ENCODE assay signal across 26 cellular contexts in genomic region chr15:67947254-67948039, GRCh38.
A peak's percentile ranks its signal among the peaks of the same experiment; 100 is the strongest.
DNase-seq lines count a peak whose midpoint lies in the region; ATAC-seq, FAIRE-seq and TF ChIP-seq lines count a peak whose summit lies in the region.
"Had no signal": no experiment of that assay in that cellular context is flagged by ENCODE, and none has a peak within 500 bp of the region (broad histone marks: within the 10 kb centered on the region; RNA-seq: fewer than 3 reads in every experiment).

No MANE protein-coding gene starts in this region.

- H2AFZ ChIP-seq in IMR-90 (replicated peaks; ENCODE audit: low read length, poor library complexity) = no peak overlapping the region
- no peak overlapping the region for H2AFZ ChIP-seq in K562 (ENCODE audit: low read depth, low read length)
- H2AFZ ChIP-seq in Karpas-422 (ENCODE audit: low read length) = no peak overlapping the region

- POLR2A ChIA-PET in IMR-90 (lab: Charles Lee; ENCODE audit: unreplicated experiment) (no interaction called here), K562 (lab: Yijun Ruan, JAX) (interaction anchor here (1.1 kb wide), 1 partner anchor 48 kb away, joined by 3 read pairs; no protein-coding TSS in a partner anchor)

- no peak overlapping the region for H4K91ac ChIP-seq in IMR-90 (ENCODE audit: insufficient read depth, low read depth, low read length)

- no peak overlapping the region for H3K18ac ChIP-seq in IMR-90 (ENCODE audit: low read depth, low read length)

- no peak overlapping the region for H2AK9ac ChIP-seq in IMR-90 (replicated peaks; ENCODE audit: low read depth, low read length, poor library complexity)

- H3K4me3 ChIP-seq in BLaER1 (no peak overlapping the region), IMR-90 (ENCODE audit: insufficient read depth, low read depth, low read length) (no peak overlapping the region), K562 (no peak overlapping the region), HAP-1 (no peak overlapping the region), Karpas-422 (ENCODE audit: low read length) (no peak overlapping the region)
- H3K4me3 ChIP-seq: SJSA1, thoracic aorta had no signal

- dilution Hi-C loops in IMR-90 (cut with HindIII; ENCODE audit: low sequenced_read_pairs, unreplicated experiment) = no loop called here

- no peak overlapping the region for H4K5ac ChIP-seq in IMR-90 (ENCODE audit: low read depth, low read length)

- no peak overlapping the region for H4K8ac ChIP-seq in IMR-90 (ENCODE audit: low read depth in 2 of 2, low read length in 2 of 2)

- 0 out of 2 replicates have a peak overlapping the region, but pooled peaks have one; percentile 38 for H3K9ac ChIP-seq in BLaER1
- no peak overlapping the region for H3K9ac ChIP-seq in IMR-90 (ENCODE audit: low read depth, low read length)
- no peak overlapping the region for H3K9ac ChIP-seq in K562 (ENCODE audit: insufficient read depth in 1 of 2, low read depth in 2 of 2, low read length in 2 of 2)
- H3K9ac ChIP-seq in Karpas-422 (ENCODE audit: low read length) = no peak overlapping the region

- TF ChIP-seq RAD21 in IMR-90 (IDR thresholded peaks at IDR 0.05; ENCODE audit: low read length) (no peak), K562 (CRISPR knock-in tag; conservative IDR thresholded peaks at IDR 0.05 in 1 of 2, IDR thresholded peaks at IDR 0.05 in 1 of 2) (no peak)

- H3K4me1 Mint-ChIP-seq in osteocyte (ENCODE audit: unreplicated experiment) = peaks cover 36% of the 10 kb centered on the region
- peaks cover 11% of the 10 kb centered on the region for H3K4me1 Mint-ChIP-seq in activated naive CD8-positive, alpha-beta T cell treated with anti-CD3 and anti-CD28 coated beads, Interleukin-2, amount 50 U/mL, for 24 hours

- BruUV-seq in IMR-90 (replicated peaks; lab: Mats Ljungman, UMichigan) (no TSS peak), K562 (replicated peaks; lab: Mats Ljungman, UMichigan) (no TSS peak)

- no peak overlapping the region for H2BK20ac ChIP-seq in IMR-90 (ENCODE audit: low read depth, low read length)

- no peak overlapping the region for H2BK120ac ChIP-seq in IMR-90 (ENCODE audit: low read depth, low read length)

- no peak overlapping the region for H3K27ac ChIP-seq in BLaER1
- no peak overlapping the region for H3K27ac ChIP-seq in IMR-90 (ENCODE audit: insufficient read depth, low read length)
- H3K27ac ChIP-seq in K562 (ENCODE audit: extremely low read depth, low read depth, low read length) = no peak overlapping the region
- H3K27ac ChIP-seq in Karpas-422 (ENCODE audit: low read length) = no peak overlapping the region
- H3K27ac ChIP-seq: SJSA1 had no signal

- DNase-seq in IMR-90 = no peak
- peak in 1 of 4 experiments; percentile 3 for DNase-seq in K562 (ENCODE audit: extremely low read depth in 1 of 4, low spot score in 3 of 4)
- peak; percentile 42 for DNase-seq in osteocyte (ENCODE audit: extremely low spot score, unreplicated experiment)
- no peak for DNase-seq in HAP-1 (ENCODE audit: low spot score in 2 of 2)
- no peak for DNase-seq in activated naive CD4-positive, alpha-beta T cell treated with Interleukin-2 at 50 U/mL for 16 hours
- no peak for DNase-seq in activated naive CD8-positive, alpha-beta T cell treated with anti-CD3 and anti-CD28 coated beads, Interleukin-2, amount 50 U/mL, for 24 hours
- DNase-seq in Karpas-422 = no peak
- DNase-seq: activated CD4-positive, alpha-beta T cell treated with anti-CD3 and anti-CD28 coated beads, Interleukin-2, amount 50 U/mL, for 48 hours; activated CD8-positive, alpha-beta memory T cell treated with anti-CD3 and anti-CD28 coated beads, Interleukin-2, amount 50 U/mL, for 48 hours; effector memory CD4-positive, alpha-beta T cell; erythroblast; MV-4-11; NCI-H1694 treated with DMSO at 0.1 percent for 48 hours; NCI-H2171 treated with DMSO at 0.1 percent for 48 hours; NCI-H526 treated with DMSO at 0.1 percent for 48 hours; stimulated activated naive CD8-positive, alpha-beta T cell treated with anti-CD3 and anti-CD28 coated beads, Interleukin-15, Interleukin-2, amounts not matched to agents 100 U/mL and 50 U/mL, for 24 hours had no signal

- H2AK5ac ChIP-seq in IMR-90 (ENCODE audit: low read depth, low read length) = no peak overlapping the region

- H3K27me3 Mint-ChIP-seq in osteocyte (ENCODE audit: unreplicated experiment) = no peaks in the 10 kb centered on the region
- H3K27me3 Mint-ChIP-seq in activated naive CD8-positive, alpha-beta T cell treated with anti-CD3 and anti-CD28 coated beads, Interleukin-2, amount 50 U/mL, for 24 hours = no peaks in the 10 kb centered on the region
- H3K27me3 Mint-ChIP-seq: activated naive CD4-positive, alpha-beta T cell treated with anti-CD3 and anti-CD28 coated beads, Interleukin-2, amount 50 U/mL, for 24 hours; progenitor cell of endocrine pancreas had no signal

- CTCF ChIA-PET in IMR-90 (lab: Yijun Ruan, JAX) (interaction anchor here (1.8 kb wide), 1 partner anchor 208 kb away, joined by 5 read pairs; no protein-coding TSS in a partner anchor), K562 (lab: Yijun Ruan, JAX; ENCODE audit: low intra/inter-chr PET ratio) (no interaction called here)

- intact Hi-C loops in IMR-90 (cut with micrococcal nuclease) = no loop called here
- intact Hi-C loops in K562 (cut with micrococcal nuclease) = no loop called here

- H3K4me1 ChIP-seq in BLaER1 = peaks cover 26% of the 10 kb centered on the region
- H3K4me1 ChIP-seq in IMR-90 (ENCODE audit: control insufficient read depth, insufficient read depth, low read length) = peaks cover 4% of the 10 kb centered on the region
- H3K4me1 ChIP-seq in K562 (replicated peaks in 1 of 2; ENCODE audit: control insufficient read depth in 2 of 2, insufficient read depth in 2 of 2, low read length in 2 of 2) = peaks cover 12% of the 10 kb centered on the region in 2 experiments; a peak in 4 of 5 replicates
- H3K4me1 ChIP-seq in HAP-1 = peaks cover 16% of the 10 kb centered on the region
- H3K4me1 ChIP-seq in Karpas-422 (ENCODE audit: low read length) = peaks cover 15% of the 10 kb centered on the region

- H4K20me1 ChIP-seq in BLaER1 (no peaks in the 10 kb centered on the region), IMR-90 (ENCODE audit: insufficient read depth, low read length) (no peaks in the 10 kb centered on the region; the same call in 1 of the 2 replicates), K562 (replicated peaks; ENCODE audit: control insufficient read depth, insufficient read depth, low read length) (no peaks in the 10 kb centered on the region), Karpas-422 (ENCODE audit: insufficient read depth, low read depth, low read length) (no peaks in the 10 kb centered on the region)

- H3K27me3 ChIP-seq in BLaER1 (no peaks in the 10 kb centered on the region), IMR-90 (ENCODE audit: control insufficient read depth, insufficient read depth, low read length) (no peaks in the 10 kb centered on the region), K562 (ENCODE audit: control insufficient read depth in 2 of 2, insufficient read depth in 2 of 2, low read length in 2 of 2) (no peaks in the 10 kb centered on the region; a peak in 1 of 5 replicates), HAP-1 (ENCODE audit: low read depth) (no peaks in the 10 kb centered on the region), Karpas-422 (ENCODE audit: low read length) (no peaks in the 10 kb centered on the region)
- H3K27me3 ChIP-seq: SJSA1 had no signal

- no peak overlapping the region for H3K23ac ChIP-seq in IMR-90 (ENCODE audit: low read depth, low read length)

- no peak for FAIRE-seq in K562 (lab: Jason Lieb, UNC)
- FAIRE-seq: bronchial epithelial cell, colon, RCC 7860 had no signal

- H3K4ac ChIP-seq in IMR-90 (ENCODE audit: low read depth, low read length) = no peak overlapping the region

- ATAC-seq in IMR-90 (ENCODE audit: low read depth) = no peak
- ATAC-seq in K562 = no peak
- no peak for ATAC-seq in activated naive CD8-positive, alpha-beta T cell treated with anti-CD3 and anti-CD28 coated beads, Interleukin-2, amount 50 U/mL, for 24 hours
- ATAC-seq: activated CD4-positive, CD25-positive, alpha-beta regulatory T cell treated with anti-CD3 and anti-CD28 coated beads, Interleukin-2, amount 50 U/mL, for 24 hours had no signal

- no peaks in the 10 kb centered on the region for H3K36me3 Mint-ChIP-seq in osteocyte (ENCODE audit: unreplicated experiment)
- H3K36me3 Mint-ChIP-seq in activated naive CD8-positive, alpha-beta T cell treated with anti-CD3 and anti-CD28 coated beads, Interleukin-2, amount 50 U/mL, for 24 hours (ENCODE audit: low read depth) = peaks cover 2% of the 10 kb centered on the region
- H3K36me3 Mint-ChIP-seq: activated naive CD4-positive, alpha-beta T cell treated with anti-CD3 and anti-CD28 coated beads, Interleukin-2, amount 50 U/mL, for 24 hours had no signal

- H3K4me3 Mint-ChIP-seq in osteocyte (ENCODE audit: unreplicated experiment) = no peak overlapping the region
- no peak overlapping the region for H3K4me3 Mint-ChIP-seq in activated naive CD8-positive, alpha-beta T cell treated with anti-CD3 and anti-CD28 coated beads, Interleukin-2, amount 50 U/mL, for 24 hours
- H3K4me3 Mint-ChIP-seq: activated naive CD4-positive, alpha-beta T cell treated with anti-CD3 and anti-CD28 coated beads, Interleukin-2, amount 50 U/mL, for 24 hours; T-helper 1 cell treated with Interleukin-12 subunit alpha and Interleukin-12 subunit beta and Interleukin-4 antibody, amounts not matched to agents 30 μg/mL and 1 μg/mL, for 36 hours had no signal

- no peak overlapping the region for H3K56ac ChIP-seq in IMR-90 (ENCODE audit: extremely low read depth, insufficient read depth, low read length)

- 100% methylated on average over 2 of the region's 8 CpGs; no CpG with 5 or more reads in 1 of the 2 experiments for WGBS in IMR-90 (ENCODE audit: extremely low coverage in 2 of 2, insufficient read length in 1 of 2), 2 experiments
- WGBS in K562 (ENCODE audit: insufficient coverage, low coverage, missing lambda C conversion rate) = 68% methylated on average over 8 of the region's 8 CpGs

- no peaks in the 10 kb centered on the region for H3K9me3 Mint-ChIP-seq in osteocyte (ENCODE audit: unreplicated experiment)
- H3K9me3 Mint-ChIP-seq in activated naive CD8-positive, alpha-beta T cell treated with anti-CD3 and anti-CD28 coated beads, Interleukin-2, amount 50 U/mL, for 24 hours = peaks cover 5% of the 10 kb centered on the region
- H3K9me3 Mint-ChIP-seq: activated naive CD4-positive, alpha-beta T cell treated with anti-CD3 and anti-CD28 coated beads, Interleukin-2, amount 50 U/mL, for 24 hours had no signal

- H3K14ac ChIP-seq in IMR-90 (replicated peaks; ENCODE audit: low read depth, low read length) = no peak overlapping the region

- no peak overlapping the region for H2BK15ac ChIP-seq in IMR-90 (ENCODE audit: low read depth, low read length)

- no peak for TF ChIP-seq CTCF in IMR-90 (conservative IDR thresholded peaks at IDR 0.05; ENCODE audit: low read depth, low read length)
- TF ChIP-seq CTCF in K562 (IDR thresholded peaks at IDR 0.05 in 2 of 3, conservative IDR thresholded peaks at IDR 0.05 in 1 of 3; ENCODE audit: insufficient read depth in 2 of 3, low read depth in 1 of 3, low read length in 3 of 3) = no peak
- TF ChIP-seq CTCF in osteocyte (IDR thresholded peaks at IDR 0.05) = no peak

- in situ Hi-C loops in IMR-90 (cut with MboI; ENCODE audit: low sequenced_read_pairs) (no loop called here), K562 (cut with MboI) (no loop called here), HAP-1 (cut with MboI; ENCODE audit: low sequenced_read_pairs) (no loop called here)

- no peaks in the 10 kb centered on the region for H3K79me1 ChIP-seq in IMR-90 (ENCODE audit: low read depth in 1 of 2, low read length in 2 of 2)

- H3K36me3 ChIP-seq in BLaER1 (no peaks in the 10 kb centered on the region), IMR-90 (ENCODE audit: control insufficient read depth, insufficient read depth, low read length) (no peaks in the 10 kb centered on the region), K562 (ENCODE audit: control insufficient read depth, insufficient read depth, low read length) (no peaks in the 10 kb centered on the region), HAP-1 (replicated peaks) (no peaks in the 10 kb centered on the region), Karpas-422 (ENCODE audit: insufficient read depth, low read length) (no peaks in the 10 kb centered on the region)
- H3K36me3 ChIP-seq: SJSA1, thoracic aorta had no signal

- H3K4me2 ChIP-seq in BLaER1 = peak overlapping the region; percentile 69
- no peak overlapping the region for H3K4me2 ChIP-seq in IMR-90 (ENCODE audit: low read depth, low read length)
- no peak overlapping the region for H3K4me2 ChIP-seq in K562 (ENCODE audit: insufficient read depth, low read length)
- H3K4me2 ChIP-seq in Karpas-422 (ENCODE audit: low read depth, low read length, poor library complexity, severe bottlenecking) = no peak overlapping the region

- TF ChIP-seq POLR2A in IMR-90 (IDR thresholded peaks at IDR 0.05; ENCODE audit: low read depth, low read length) (no peak), K562 (conservative IDR thresholded peaks at IDR 0.05) (no peak)

- H3K9me1 ChIP-seq in IMR-90 (ENCODE audit: insufficient read depth, low read length) (no peaks in the 10 kb centered on the region), K562 (ENCODE audit: control insufficient read depth, insufficient read depth, low read length) (no peaks in the 10 kb centered on the region)

- H3K27ac Mint-ChIP-seq in osteocyte (ENCODE audit: unreplicated experiment) = no peak overlapping the region
- H3K27ac Mint-ChIP-seq in activated naive CD8-positive, alpha-beta T cell treated with anti-CD3 and anti-CD28 coated beads, Interleukin-2, amount 50 U/mL, for 24 hours = no peak overlapping the region
- H3K27ac Mint-ChIP-seq: activated naive CD4-positive, alpha-beta T cell treated with anti-CD3 and anti-CD28 coated beads, Interleukin-2, amount 50 U/mL, for 24 hours had no signal

- no peaks in the 10 kb centered on the region for H3K9me2 ChIP-seq in Karpas-422 (replicated peaks; ENCODE audit: insufficient read depth, low read length)

- no peak overlapping the region for H2BK5ac ChIP-seq in IMR-90 (ENCODE audit: low read depth, low read length, poor library complexity, severe bottlenecking)

- H3K79me2 ChIP-seq in K562 (ENCODE audit: control insufficient read depth, insufficient read depth, low read length) = no peaks in the 10 kb centered on the region
- no peaks in the 10 kb centered on the region for H3K79me2 ChIP-seq in Karpas-422 (ENCODE audit: low read length)

- peaks cover 3% of the 10 kb centered on the region; the same call in 1 of the 2 replicates for H3K9me3 ChIP-seq in BLaER1
- H3K9me3 ChIP-seq in IMR-90 (ENCODE audit: control insufficient read depth, insufficient read depth, low read length) = no peaks in the 10 kb centered on the region; the same call in 1 of the 2 replicates
- H3K9me3 ChIP-seq in K562 (replicated peaks; ENCODE audit: control insufficient read depth, insufficient read depth, low read depth, low read length) = no peaks in the 10 kb centered on the region
- no peaks in the 10 kb centered on the region for H3K9me3 ChIP-seq in HAP-1
- no peaks in the 10 kb centered on the region for H3K9me3 ChIP-seq in Karpas-422 (ENCODE audit: low read length)
- H3K9me3 ChIP-seq: SJSA1, thoracic aorta had no signal

- TF ChIP-seq EP300 in K562 (IDR thresholded peaks at IDR 0.05; ENCODE audit: low read length) = no peak
